1 cellular context compared by ENCODE assay signal in the genomic region with DNA sequence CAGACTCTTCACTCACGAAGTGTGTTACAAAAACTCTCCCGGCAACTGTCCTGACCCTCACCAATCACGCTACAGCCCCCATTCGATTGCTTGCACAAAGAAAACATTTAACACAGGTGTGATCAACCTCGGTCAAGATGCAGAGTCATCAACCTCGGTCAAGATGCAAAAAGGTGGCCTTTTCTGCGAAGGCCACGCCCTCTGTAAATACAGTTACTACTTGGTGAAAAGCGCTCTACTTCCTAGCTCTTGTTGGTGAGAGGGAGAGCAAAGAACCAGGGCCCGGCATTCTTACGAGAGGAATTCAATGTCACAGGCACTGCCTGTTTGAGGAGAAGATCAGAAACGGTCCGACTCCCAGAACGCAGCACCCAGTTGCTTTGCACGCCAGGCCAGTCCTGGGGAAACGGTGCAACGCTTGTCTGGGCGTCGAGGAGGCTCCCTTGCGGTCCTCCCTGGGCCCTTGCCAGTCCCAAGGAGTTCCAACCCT.
TF ChIP-seq lines count a peak whose summit lies in the region.

No MANE protein-coding gene starts in this region.

TF ChIP-seq in HepG2, 621 proteins besides CTCF, POLR2A, EP300 and RAD21 (continued from another document):
- TF ChIP-seq, protein P1, sequence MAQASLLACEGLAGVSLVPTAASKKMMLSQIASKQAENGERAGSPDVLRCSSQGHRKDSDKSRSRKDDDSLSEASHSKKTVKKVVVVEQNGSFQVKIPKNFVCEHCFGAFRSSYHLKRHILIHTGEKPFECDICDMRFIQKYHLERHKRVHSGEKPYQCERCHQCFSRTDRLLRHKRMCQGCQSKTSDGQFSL (CRISPR knock-in tag; IDR thresholded peaks at IDR 0.05): no peak
- TF ChIP-seq CC2D1A (CRISPR knock-in tag; IDR thresholded peaks at IDR 0.05): no peak
- TF ChIP-seq, protein P2, sequence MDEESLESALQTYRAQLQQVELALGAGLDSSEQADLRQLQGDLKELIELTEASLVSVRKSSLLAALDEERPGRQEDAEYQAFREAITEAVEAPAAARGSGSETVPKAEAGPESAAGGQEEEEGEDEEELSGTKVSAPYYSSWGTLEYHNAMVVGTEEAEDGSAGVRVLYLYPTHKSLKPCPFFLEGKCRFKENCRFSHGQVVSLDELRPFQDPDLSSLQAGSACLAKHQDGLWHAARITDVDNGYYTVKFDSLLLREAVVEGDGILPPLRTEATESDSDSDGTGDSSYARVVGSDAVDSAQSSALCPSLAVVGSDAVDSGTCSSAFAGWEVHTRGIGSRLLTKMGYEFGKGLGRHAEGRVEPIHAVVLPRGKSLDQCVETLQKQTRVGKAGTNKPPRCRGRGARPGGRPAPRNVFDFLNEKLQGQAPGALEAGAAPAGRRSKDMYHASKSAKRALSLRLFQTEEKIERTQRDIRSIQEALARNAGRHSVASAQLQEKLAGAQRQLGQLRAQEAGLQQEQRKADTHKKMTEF (CRISPR knock-in tag; IDR thresholded peaks at IDR 0.05): 0 out of 2 replicates have a peak, but pooled peaks have one; percentile 28
- TF ChIP-seq ZNF605 (CRISPR knock-in tag; IDR thresholded peaks at IDR 0.05): 0 out of 2 replicates have a peak, but pooled peaks have one; percentile 31
- TF ChIP-seq, protein P3, sequence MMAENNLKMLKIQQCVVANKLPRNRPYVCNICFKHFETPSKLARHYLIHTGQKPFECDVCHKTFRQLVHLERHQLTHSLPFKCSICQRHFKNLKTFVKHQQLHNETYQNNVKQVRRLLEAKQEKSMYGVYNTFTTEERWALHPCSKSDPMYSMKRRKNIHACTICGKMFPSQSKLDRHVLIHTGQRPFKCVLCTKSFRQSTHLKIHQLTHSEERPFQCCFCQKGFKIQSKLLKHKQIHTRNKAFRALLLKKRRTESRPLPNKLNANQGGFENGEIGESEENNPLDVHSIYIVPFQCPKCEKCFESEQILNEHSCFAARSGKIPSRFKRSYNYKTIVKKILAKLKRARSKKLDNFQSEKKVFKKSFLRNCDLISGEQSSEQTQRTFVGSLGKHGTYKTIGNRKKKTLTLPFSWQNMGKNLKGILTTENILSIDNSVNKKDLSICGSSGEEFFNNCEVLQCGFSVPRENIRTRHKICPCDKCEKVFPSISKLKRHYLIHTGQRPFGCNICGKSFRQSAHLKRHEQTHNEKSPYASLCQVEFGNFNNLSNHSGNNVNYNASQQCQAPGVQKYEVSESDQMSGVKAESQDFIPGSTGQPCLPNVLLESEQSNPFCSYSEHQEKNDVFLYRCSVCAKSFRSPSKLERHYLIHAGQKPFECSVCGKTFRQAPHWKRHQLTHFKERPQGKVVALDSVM (CRISPR knock-in tag; IDR thresholded peaks at IDR 0.05): peak; percentile 61; the same call in 1 of the 2 replicates
